Comparison of ENCODE assay signal across 9 cellular contexts in genomic region chr16:73053379-73054130, GRCh38. TPM values are rescaled to one million over a fixed set of nuclear protein-coding genes. Genes with fewer than 3 reads are reported as not detected.
A peak's percentile ranks its signal among the peaks of the same experiment; 100 is the strongest.
DNase-seq lines count a peak whose midpoint lies in the region; ATAC-seq, FAIRE-seq and TF ChIP-seq lines count a peak whose summit lies in the region.
"Had no signal": no experiment of that assay in that cellular context is flagged by ENCODE, and none has a peak within 500 bp of the region (broad histone marks: within the 10 kb centered on the region; RNA-seq: fewer than 3 reads in every experiment).

No MANE protein-coding gene starts in this region.

- H3K9me3 ChIP-seq in small intestine (ENCODE audit: control insufficient read depth, low read depth): no peaks in the 10 kb centered on the region

- H3K27me3 Mint-ChIP-seq in HFFc6 (ENCODE audit: insufficient read depth): no peaks in the 10 kb centered on the region

- H3K4me1 ChIP-seq in small intestine (ENCODE audit: control insufficient read depth in 2 of 2, insufficient read depth in 1 of 2, low read depth in 1 of 2, low read length in 1 of 2): peaks cover 5 to 16% of the 10 kb centered on the region in 2 donors

- 36 to 52% (median 51%) methylated on average over 15 of the region's 15 CpGs for WGBS in small intestine, 3 donors

- no peaks in the 10 kb centered on the region for H3K36me3 Mint-ChIP-seq in HFFc6 (ENCODE audit: low read depth)

- FAIRE-seq in small intestine (lab: Jason Lieb, UNC): no peak

- H3K36me3 ChIP-seq in small intestine (ENCODE audit: control insufficient read depth in 2 of 2, insufficient read depth in 2 of 2, low read length in 2 of 2): no peaks in the 10 kb centered on the region

- POLR2A ChIA-PET in RWPE1 (lab: Yijun Ruan, JAX; ENCODE audit: low non-redundant PET): interaction anchor here (0.6 kb wide), 1 partner anchor 270 kb away, joined by 3 read pairs; no protein-coding TSS in a partner anchor

- no peaks in the 10 kb centered on the region for H3K27me3 ChIP-seq in small intestine (ENCODE audit: control insufficient read depth in 2 of 2, insufficient read depth in 2 of 2, low read length in 2 of 2)

- no peak for DNase-seq in HFFc6
- peak; percentile 84 for DNase-seq in RWPE1 (ENCODE audit: low spot score)
- peak; percentile 54 for DNase-seq in glomerular visceral epithelial cell (ENCODE audit: extremely low spot score)
- DNase-seq in small intestine: no peak
- DNase-seq in NCI-H69 (lab: John Stamatoyannopoulos, UW): no peak
- DNase-seq in GM03348 (ENCODE audit: low spot score): no peak
- DNase-seq: NCI-H446 treated with DMSO at 0.1 percent for 48 hours had no signal

- ATAC-seq in GM21786 (IDR thresholded peaks at IDR 0.05; ENCODE audit: unreplicated experiment) (no peak), GM18498 (IDR thresholded peaks at IDR 0.05; ENCODE audit: unreplicated experiment) (no peak)

- no peaks in the 10 kb centered on the region; the same call in 1 of the 2 replicates for H3K4me1 Mint-ChIP-seq in HFFc6 (ENCODE audit: low read depth)

- no peaks in the 10 kb centered on the region for H3K9me3 Mint-ChIP-seq in HFFc6

- H3K4me3 ChIP-seq in small intestine (ENCODE audit: low read depth in 1 of 2, low read length in 2 of 2): no peak overlapping the region

- CTCF ChIA-PET in RWPE1 (lab: Yijun Ruan, JAX): interaction anchor here (0.5 to 1.0 kb wide), 3 partner anchors 59 to 495 kb away, joined by 3 to 4 read pairs (median 3); no protein-coding TSS in a partner anchor

- H3K27ac Mint-ChIP-seq in HFFc6: peak overlapping the region; percentile 69; the same call in 1 of the 2 replicates

- no peak overlapping the region for H3K4me3 Mint-ChIP-seq in HFFc6

- TF ChIP-seq CTCF in HFFc6 (IDR thresholded peaks at IDR 0.05): no peak
- TF ChIP-seq CTCF in RWPE1 (conservative IDR thresholded peaks at IDR 0.05; ENCODE audit: low read depth): no peak

- peak overlapping the region; percentile 96 for H3K27ac ChIP-seq in RWPE1
- H3K27ac ChIP-seq in small intestine (ENCODE audit: low read depth in 1 of 2, low read length in 1 of 2): peak overlapping the region; percentile 5 to 82

RNA-seq across cellular contexts. Expression of gene ZFHX3, which starts 5.6 kb away (rescaled TPM):
- total RNA-seq in HFFc6 (2021; fragmentation: NEBNext Ultra II Directional; extraction: Animal tissue kit (Norgen Biotek cat#: 25700)): 10 to 100 TPM; 14.5 to 25.8 (median 15.8) TPM
- 1 to 10 TPM in 1 of 3 donors, under 1 TPM in 2; 0.45 to 4.9 (median 0.54) TPM for polyA plus RNA-seq in small intestine

Comparison
In these comparisons a context has a peak if more than half of its experiments do, and no peak if none do; other contexts are left out.
1. DNase-seq: peak in RWPE1 (single experiment) and glomerular visceral epithelial cell (single experiment); none in HFFc6 (single experiment), small intestine (single experiment), NCI-H69 (single experiment) and GM03348 (single experiment).